14 cellular contexts compared by ENCODE assay signal in the genomic region with DNA sequence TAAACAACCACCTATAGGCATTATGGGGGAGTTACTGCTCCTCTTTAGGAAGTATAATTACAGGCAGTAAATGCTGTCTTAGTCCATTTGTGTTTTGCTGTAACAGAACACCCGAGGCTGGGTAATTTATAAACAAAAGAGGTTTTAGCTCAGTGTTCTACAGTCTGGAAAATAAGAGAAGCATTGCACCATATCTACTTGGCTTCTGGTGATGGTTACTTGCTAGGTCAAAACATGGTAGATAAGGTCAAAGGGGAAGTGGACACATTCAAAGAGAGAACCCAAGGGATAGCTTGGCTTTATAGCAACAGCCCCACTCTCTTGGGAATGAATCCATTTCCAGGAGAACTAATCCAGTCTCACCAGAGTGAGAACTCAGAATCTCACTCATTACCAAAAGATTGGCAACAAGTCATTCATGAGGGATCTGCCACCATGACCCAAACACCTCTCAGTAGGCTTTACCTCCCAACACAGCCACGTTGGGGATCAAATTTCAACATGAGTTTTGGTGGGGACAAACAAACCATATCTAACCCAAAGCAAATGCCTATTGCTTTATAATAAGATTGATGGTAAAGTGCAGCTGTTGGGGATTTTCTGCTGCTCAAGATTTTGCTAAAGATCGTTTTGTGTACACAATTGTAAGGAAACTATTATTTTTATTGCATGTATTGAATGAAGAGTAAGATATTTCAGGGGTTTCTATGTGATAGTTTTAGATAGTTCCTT. TPM values are rescaled to one million over a fixed set of nuclear protein-coding genes. Genes with fewer than 3 reads are reported as not detected.
DNase-seq lines count a peak whose midpoint lies in the region; ATAC-seq and TF ChIP-seq lines count a peak whose summit lies in the region.
"Had no signal": no experiment of that assay in that cellular context is flagged by ENCODE, and none has a peak within 500 bp of the region (broad histone marks: within the 10 kb centered on the region; RNA-seq: fewer than 3 reads in every experiment).

No MANE protein-coding gene starts in this region.

- CTCF ChIA-PET in CD8-positive, alpha-beta T cell (lab: Charles Lee), result interaction anchor here (0.7 kb wide), 1 partner anchor 55 kb away, joined by 3 read pairs; no protein-coding TSS in a partner anchor

- H3K27me3 ChIP-seq in CD8-positive, alpha-beta T cell (ENCODE audit: insufficient read depth, low read length), result no peaks in the 10 kb centered on the region
- no peaks in the 10 kb centered on the region for H3K27me3 ChIP-seq in HL-60 (ENCODE audit: insufficient read depth, poor library complexity, severe bottlenecking)
- no peaks in the 10 kb centered on the region for H3K27me3 ChIP-seq in brain microvascular endothelial cell (replicated peaks)
- H3K27me3 ChIP-seq in neutrophil, result no peaks in the 10 kb centered on the region
- H3K27me3 ChIP-seq: left lung had no signal

- no peak overlapping the region for H3K4me3 ChIP-seq in CD8-positive, alpha-beta T cell (ENCODE audit: low read depth, low read length)
- H3K4me3 ChIP-seq in HL-60 (replicated peaks; ENCODE audit: insufficient read depth, low read length) (no peak overlapping the region), brain microvascular endothelial cell (ENCODE audit: low read depth, low read length) (no peak overlapping the region), neutrophil (ENCODE audit: low read depth in 1 of 2, low read length in 1 of 2) (no peak overlapping the region)
- H3K4me3 ChIP-seq: left lung had no signal

- H3K36me3 Mint-ChIP-seq in CD8-positive, alpha-beta T cell, result peaks cover 20% of the 10 kb centered on the region

- intact Hi-C loops in CD8-positive, alpha-beta T cell (cut with DNase I, micrococcal nuclease), result no loop called here

- no peak overlapping the region for H3K4me3 Mint-ChIP-seq in CD8-positive, alpha-beta T cell
- H3K4me3 Mint-ChIP-seq: activated B cell treated with CpG ODN at 0.5 μM for 24 hours; activated T-helper 1 cell treated with anti-CD3 and anti-CD28 coated beads, Interleukin-12 subunit alpha, Interleukin-12 subunit beta, Interleukin-2, Interleukin-4 antibody, amounts not matched to agents 30 ng/mL and 10 ng/mL and 1 ng/mL, durations not matched to agents 14 hours and 24 hours and 36 hours had no signal

- peaks cover 18% of the 10 kb centered on the region for H3K4me1 ChIP-seq in CD8-positive, alpha-beta T cell (ENCODE audit: insufficient read depth, low read length)
- H3K4me1 ChIP-seq in neutrophil (ENCODE audit: control insufficient read depth in 1 of 2, insufficient read depth in 1 of 2, low read depth in 1 of 2, low read length in 1 of 2), result peaks cover 18 to 19% of the 10 kb centered on the region in 2 experiments

- in situ Hi-C loops in brain microvascular endothelial cell (cut with HindIII; ENCODE audit: low pct_ligation_motif_present, low sequenced_read_pairs), result no loop called here

- H3K9me3 Mint-ChIP-seq in CD8-positive, alpha-beta T cell, result no peaks in the 10 kb centered on the region
- H3K9me3 Mint-ChIP-seq: activated B cell treated with CpG ODN at 0.5 μM for 24 hours; activated T-helper 1 cell treated with anti-CD3 and anti-CD28 coated beads, Interleukin-12 subunit alpha, Interleukin-12 subunit beta, Interleukin-2, Interleukin-4 antibody, amounts not matched to agents 30 ng/mL and 10 ng/mL and 1 ng/mL, durations not matched to agents 14 hours and 24 hours and 36 hours had no signal

- no peaks in the 10 kb centered on the region for H3K27me3 Mint-ChIP-seq in CD8-positive, alpha-beta T cell (ENCODE audit: low read depth)
- H3K27me3 Mint-ChIP-seq: activated B cell treated with CpG ODN at 0.5 μM for 24 hours had no signal

- ATAC-seq in CD8-positive, alpha-beta T cell, result no peak
- ATAC-seq: left lung had no signal

- TF ChIP-seq CTCF in CD8-positive, alpha-beta T cell (IDR thresholded peaks at IDR 0.05), result no peak
- TF ChIP-seq CTCF in HL-60 (IDR thresholded peaks at IDR 0.05; ENCODE audit: insufficient read depth, low read length) (no peak), brain microvascular endothelial cell (IDR thresholded peaks at IDR 0.05; ENCODE audit: low read depth, low read length, missing control alignments) (no peak), neutrophil (IDR thresholded peaks at IDR 0.05) (no peak)

- H3K27ac Mint-ChIP-seq in CD8-positive, alpha-beta T cell, result peak overlapping the region; percentile 57
- H3K27ac Mint-ChIP-seq: activated T-helper 1 cell treated with anti-CD3 and anti-CD28 coated beads, Interleukin-12 subunit alpha, Interleukin-12 subunit beta, Interleukin-2, Interleukin-4 antibody, amounts not matched to agents 30 ng/mL and 10 ng/mL and 1 ng/mL, durations not matched to agents 14 hours and 24 hours and 36 hours had no signal

- DNase-seq in CD8-positive, alpha-beta T cell, result no peak
- DNase-seq in HL-60 (ENCODE audit: low read depth in 1 of 2, low spot score in 1 of 2) (no peak), brain microvascular endothelial cell (no peak), superior temporal gyrus (ENCODE audit: extremely low spot score) (no peak), NCI-H2081 (lab: John Stamatoyannopoulos, UW) (no peak)
- DNase-seq in activated naive CD4-positive, alpha-beta T cell treated with Interleukin-2 at 50 U/mL for 16 hours, result no peak
- DNase-seq: activated B cell treated with CpG ODN at 0.5 μM for 24 hours, KG1, left lung, NCI-H1436 treated with DMSO at 0.1 percent for 48 hours, SHP77 had no signal

- H3K27ac ChIP-seq in CD8-positive, alpha-beta T cell (ENCODE audit: low read depth, low read length), result no peak overlapping the region
- H3K27ac ChIP-seq in HL-60 (replicated peaks) (peak overlapping the region; percentile 74), brain microvascular endothelial cell (peak overlapping the region; percentile 25), neutrophil (peak overlapping the region; percentile 63)
- H3K27ac ChIP-seq: C4-2B had no signal

- H3K4me1 Mint-ChIP-seq in CD8-positive, alpha-beta T cell (ENCODE audit: low read depth), result peaks cover 63% of the 10 kb centered on the region

- no peaks in the 10 kb centered on the region for H3K36me3 ChIP-seq in CD8-positive, alpha-beta T cell (ENCODE audit: insufficient read depth, low read length)
- H3K36me3 ChIP-seq in brain microvascular endothelial cell (replicated peaks), result no peaks in the 10 kb centered on the region
- H3K36me3 ChIP-seq in neutrophil, result no peaks in the 10 kb centered on the region
- H3K36me3 ChIP-seq: left lung had no signal

- POLR2A ChIA-PET in CD8-positive, alpha-beta T cell (lab: Charles Lee), result no interaction called here

- no peaks in the 10 kb centered on the region for H3K9me3 ChIP-seq in CD8-positive, alpha-beta T cell (ENCODE audit: low read length)
- no peaks in the 10 kb centered on the region for H3K9me3 ChIP-seq in neutrophil
- H3K9me3 ChIP-seq: left lung had no signal

RNA-seq across cellular contexts. Expression of gene STAG2, which starts 32.6 kb away (rescaled TPM):
- total RNA-seq in CD8-positive, alpha-beta T cell, result 100 to 1,000 TPM; 104 to 105 TPM
